In genomic region chr22:50186181-50186731, GRCh38 we compare ENCODE assay signal across 8 cellular contexts. TPM values are rescaled to one million over a fixed set of nuclear protein-coding genes. Genes with fewer than 3 reads are reported as not detected.
A peak's percentile ranks its signal among the peaks of the same experiment; 100 is the strongest.
DNase-seq lines count a peak whose midpoint lies in the region; ATAC-seq and TF ChIP-seq lines count a peak whose summit lies in the region.

No MANE protein-coding gene starts in this region.

- no peaks in the 10 kb centered on the region for H3K36me3 ChIP-seq in upper lobe of right lung

- H3K27me3 Mint-ChIP-seq in activated naive CD4-positive, alpha-beta T cell treated with anti-CD3 and anti-CD28 coated beads, Interleukin-2, amount 50 U/mL, for 24 hours: no peaks in the 10 kb centered on the region
- H3K27me3 Mint-ChIP-seq in MCF 10A (ENCODE audit: insufficient read depth, unreplicated experiment): no peaks in the 10 kb centered on the region
- H3K27me3 Mint-ChIP-seq in memory B cell: peaks cover 6% of the 10 kb centered on the region

- peak overlapping the region; percentile 68 for H3K4me3 ChIP-seq in upper lobe of right lung

- TF ChIP-seq CTCF in MCF 10A (IDR thresholded peaks at IDR 0.05; ENCODE audit: unreplicated experiment) (no peak), upper lobe of right lung (IDR thresholded peaks at IDR 0.05) (no peak)

- H3K27ac Mint-ChIP-seq in activated naive CD4-positive, alpha-beta T cell treated with anti-CD3 and anti-CD28 coated beads, Interleukin-2, amount 50 U/mL, for 24 hours: peak overlapping the region; percentile 95
- H3K27ac Mint-ChIP-seq in MCF 10A (ENCODE audit: low read depth, unreplicated experiment): peak overlapping the region; percentile 44
- peak overlapping the region; percentile 82 for H3K27ac Mint-ChIP-seq in memory B cell

- H3K27ac ChIP-seq in upper lobe of right lung: peak overlapping the region; percentile 70

- BruUV-seq in MCF 10A (replicated peaks; lab: Mats Ljungman, UMichigan): no TSS peak

- H3K9me3 ChIP-seq in upper lobe of right lung: no peaks in the 10 kb centered on the region

- DNase-seq in activated naive CD4-positive, alpha-beta T cell (lab: John Stamatoyannopoulos, UW): no peak
- DNase-seq in MCF 10A (ENCODE audit: unreplicated experiment) (no peak), memory B cell (ENCODE audit: low spot score in 2 of 2) (no peak), upper lobe of right lung (no peak), NCI-H524 (lab: John Stamatoyannopoulos, UW) (no peak)
- DNase-seq in stimulated activated naive CD4-positive, alpha-beta T cell (lab: John Stamatoyannopoulos, UW): no peak
- DNase-seq in stimulated activated CD4-positive, alpha-beta T cell treated with anti-CD3 and anti-CD28 coated beads, Interleukin-1b, Interleukin-23, amount 100 ng/mL, for 48 hours: no peak

- CTCF ChIA-PET in MCF 10A (lab: Yijun Ruan, JAX): interaction anchor here (0.9 to 1.5 kb wide), 3 partner anchors 25 to 157 kb away, joined by 3 to 10 read pairs (median 5); no protein-coding TSS in a partner anchor

- H3K9me3 Mint-ChIP-seq in activated naive CD4-positive, alpha-beta T cell treated with anti-CD3 and anti-CD28 coated beads, Interleukin-2, amount 50 U/mL, for 24 hours: no peaks in the 10 kb centered on the region
- no peaks in the 10 kb centered on the region for H3K9me3 Mint-ChIP-seq in MCF 10A (ENCODE audit: unreplicated experiment)
- H3K9me3 Mint-ChIP-seq in memory B cell: no peaks in the 10 kb centered on the region

- POLR2A ChIA-PET in MCF 10A (lab: Yijun Ruan, JAX): interaction anchor here (0.8 to 2.2 kb wide), 5 partner anchors 11 to 102 kb away, joined by 3 to 7 read pairs (median 4); no protein-coding TSS in a partner anchor

- no peaks in the 10 kb centered on the region for H3K27me3 ChIP-seq in upper lobe of right lung

- H3K4me3 Mint-ChIP-seq in activated naive CD4-positive, alpha-beta T cell treated with anti-CD3 and anti-CD28 coated beads, Interleukin-2, amount 50 U/mL, for 24 hours: peak overlapping the region; percentile 95
- H3K4me3 Mint-ChIP-seq in MCF 10A (ENCODE audit: unreplicated experiment): peak overlapping the region; percentile 85
- H3K4me3 Mint-ChIP-seq in memory B cell: peak overlapping the region; percentile 92

- H3K4me1 Mint-ChIP-seq in activated naive CD4-positive, alpha-beta T cell treated with anti-CD3 and anti-CD28 coated beads, Interleukin-2, amount 50 U/mL, for 24 hours: peaks cover 32% of the 10 kb centered on the region
- peaks cover 3% of the 10 kb centered on the region for H3K4me1 Mint-ChIP-seq in MCF 10A (ENCODE audit: insufficient read depth, unreplicated experiment)
- H3K4me1 Mint-ChIP-seq in memory B cell: peaks cover 24% of the 10 kb centered on the region

- H3K4me1 ChIP-seq in upper lobe of right lung: peaks cover 55% of the 10 kb centered on the region

- H3K36me3 Mint-ChIP-seq in activated naive CD4-positive, alpha-beta T cell treated with anti-CD3 and anti-CD28 coated beads, Interleukin-2, amount 50 U/mL, for 24 hours: peaks cover 1% of the 10 kb centered on the region
- H3K36me3 Mint-ChIP-seq in MCF 10A (ENCODE audit: insufficient read depth, unreplicated experiment) (peaks cover 9% of the 10 kb centered on the region), memory B cell (no peaks in the 10 kb centered on the region)

- intact Hi-C loops in MCF 10A (cut with micrococcal nuclease) (no loop called here), upper lobe of right lung (cut with DNase I) (no loop called here)

- ATAC-seq in memory B cell (ENCODE audit: low read depth) (no peak), upper lobe of right lung (no peak)

RNA-seq across cellular contexts. Expression of gene TRABD, which starts 0.5 kb away (rescaled TPM):
- total RNA-seq in MCF 10A (2022) (60.6 and 63.8 TPM in 2 replicates), upper lobe of right lung (36.5 TPM)

RNA-seq across cellular contexts. Expression of gene SELENOO, which starts 14.6 kb away (rescaled TPM):
- 16.1 and 21.9 TPM in 2 replicates for total RNA-seq in MCF 10A (2022)
- 17.6 TPM for total RNA-seq in upper lobe of right lung

RNA-seq across cellular contexts. Expression of gene PANX2, which starts 15.7 kb away (rescaled TPM):
- total RNA-seq in MCF 10A (2022) (0.77 and 2.7 TPM in 2 replicates), upper lobe of right lung (3.0 TPM)

RNA-seq across cellular contexts. Expression of gene TUBGCP6, which starts 58.6 kb away (rescaled TPM):
- 27.6 and 27.9 TPM in 2 replicates for total RNA-seq in MCF 10A (2022)
- 51.3 TPM for total RNA-seq in upper lobe of right lung

Comparison
In these comparisons a context has a peak if more than half of its experiments do, and no peak if none do; other contexts are left out.
1. H3K27ac Mint-ChIP-seq: peak in every context shown above with its lines; median percentile 95 in activated naive CD4-positive, alpha-beta T cell treated with anti-CD3 and anti-CD28 coated beads, Interleukin-2, amount 50 U/mL, for 24 hours; 82 in memory B cell; 44 in MCF 10A.